ENCODE assay signal across 10 cellular contexts in the genomic region with DNA sequence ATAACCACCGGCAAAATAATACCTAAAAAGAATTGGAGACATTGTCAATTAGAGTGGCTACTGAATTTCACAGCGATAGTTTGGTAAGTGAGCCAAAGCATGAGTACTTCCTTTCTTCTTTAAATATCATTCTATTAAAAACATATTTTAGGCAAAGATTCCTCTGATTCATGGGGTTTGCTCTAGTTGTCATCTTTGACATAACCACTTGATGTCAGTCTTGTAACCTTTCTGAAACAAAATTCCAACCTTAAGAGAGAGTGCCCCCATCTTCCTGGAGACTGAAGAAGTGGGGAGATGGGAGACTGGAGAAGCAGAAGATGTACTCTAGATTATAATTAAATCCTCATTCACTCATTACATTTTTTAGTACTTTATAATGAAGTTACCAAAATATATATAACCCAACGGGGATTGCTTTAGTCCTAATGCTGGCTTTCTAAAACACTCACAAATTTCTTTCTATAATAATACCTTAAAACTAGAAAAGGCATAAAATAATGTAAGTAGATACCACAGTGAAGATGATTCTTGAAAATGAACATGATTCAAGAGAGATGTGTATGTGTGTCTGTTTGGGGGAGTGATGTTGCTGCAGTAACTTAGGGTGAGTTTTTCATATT.
A peak's percentile ranks its signal among the peaks of the same experiment; 100 is the strongest.
DNase-seq lines count a peak whose midpoint lies in the region; TF ChIP-seq lines count a peak whose summit lies in the region.
"Had no signal": no experiment of that assay in that cellular context is flagged by ENCODE, and none has a peak within 500 bp of the region (broad histone marks: within the 10 kb centered on the region; RNA-seq: fewer than 3 reads in every experiment).

No MANE protein-coding gene starts in this region.

- H3K27ac ChIP-seq in SK-N-SH (ENCODE audit: low read depth in 2 of 2, low read length in 1 of 2) (peak overlapping the region; percentile 65 to 73), tibial artery (peak overlapping the region; percentile 8 to 46)

- H3K9me3 ChIP-seq in SK-N-SH, result no peaks in the 10 kb centered on the region
- H3K9me3 ChIP-seq in tibial artery, result no peaks in the 10 kb centered on the region

- peak; percentile 27 for TF ChIP-seq CTCF in HFF-Myc (IDR thresholded peaks at IDR 0.05; ENCODE audit: low read depth, low read length, missing control alignments)
- TF ChIP-seq CTCF in SK-N-SH (IDR thresholded peaks at IDR 0.05), result peak; percentile 80
- TF ChIP-seq CTCF in glutamatergic neuron (IDR thresholded peaks at IDR 0.05; ENCODE audit: partially characterized antibody, unreplicated experiment), result peak; percentile 36
- TF ChIP-seq CTCF in tibial artery (IDR thresholded peaks at IDR 0.05), result peak; percentile 41 to 46

- no peak for TF ChIP-seq EP300 in SK-N-SH (IDR thresholded peaks at IDR 0.05; ENCODE audit: borderline replicate concordance in 1 of 2, low read depth in 1 of 2, low read length in 1 of 2)

- H3K27me3 ChIP-seq in SK-N-SH (ENCODE audit: insufficient read depth) (no peaks in the 10 kb centered on the region), tibial artery (no peaks in the 10 kb centered on the region)

- H3K36me3 ChIP-seq in SK-N-SH (replicated peaks in 1 of 2; ENCODE audit: control insufficient read depth in 1 of 2, insufficient read depth in 2 of 2, low read length in 1 of 2), result no peaks in the 10 kb centered on the region
- no peaks in the 10 kb centered on the region for H3K36me3 ChIP-seq in tibial artery

- H2AFZ ChIP-seq in SK-N-SH (ENCODE audit: low read depth), result peak overlapping the region; percentile 72

- DNase-seq in AG20443 (ENCODE audit: low spot score) (peak; percentile 37), HFF-Myc (ENCODE audit: extremely low read depth, low read depth) (peak; percentile 16), SK-N-SH (peak; percentile 11), glutamatergic neuron (no peak), tibial artery (no peak), DMS153 treated with DMSO at 0.1 percent for 48 hours (lab: John Stamatoyannopoulos, UW; ENCODE audit: unreplicated experiment) (no peak), immature natural killer cell (no peak)
- no peak for DNase-seq in activated T-cell treated with anti-CD3 and anti-CD28 coated beads, Interleukin-2, amount 50 U/mL, for 24 hours

- POLR2A ChIA-PET in SK-N-SH (lab: Yijun Ruan, JAX), result no interaction called here

- H3K4me3 Mint-ChIP-seq in glutamatergic neuron (ENCODE audit: unreplicated experiment), result no peak overlapping the region
- no peak overlapping the region for H3K4me3 Mint-ChIP-seq in activated T-cell treated with anti-CD3 and anti-CD28 coated beads, Interleukin-2, amount 50 U/mL, for 24 hours
- H3K4me3 Mint-ChIP-seq in immature natural killer cell, result no peak overlapping the region
- H3K4me3 Mint-ChIP-seq: dendritic cell treated with granulocyte-macrophage colony-stimulating factor and Interleukin-4, amounts not matched to agents 40 ng/mL and 50 ng/mL, for 4 days; stimulated activated naive CD8-positive, alpha-beta T cell treated with anti-CD3 and anti-CD28 coated beads, Interleukin-15, Interleukin-2, amounts not matched to agents 100 ng/mL and 50 ng/mL, for 24 hours had no signal

- H3F3A ChIP-seq in SK-N-SH (replicated peaks; ENCODE audit: insufficient read depth), result peaks cover 4% of the 10 kb centered on the region

- H3K27me3 Mint-ChIP-seq in glutamatergic neuron (ENCODE audit: unreplicated experiment) (no peaks in the 10 kb centered on the region), immature natural killer cell (ENCODE audit: low read depth in 3 of 3) (peaks cover 0 to 2% (median 0%) of the 10 kb centered on the region in 3 donors)
- peaks cover 6% of the 10 kb centered on the region for H3K27me3 Mint-ChIP-seq in activated T-cell treated with anti-CD3 and anti-CD28 coated beads, Interleukin-2, amount 50 U/mL, for 24 hours
- H3K27me3 Mint-ChIP-seq: dendritic cell treated with granulocyte-macrophage colony-stimulating factor and Interleukin-4, amounts not matched to agents 40 ng/mL and 50 ng/mL, for 4 days had no signal

- H3K9me3 Mint-ChIP-seq in glutamatergic neuron (ENCODE audit: unreplicated experiment), result no peaks in the 10 kb centered on the region
- no peaks in the 10 kb centered on the region for H3K9me3 Mint-ChIP-seq in activated T-cell treated with anti-CD3 and anti-CD28 coated beads, Interleukin-2, amount 50 U/mL, for 24 hours
- no peaks in the 10 kb centered on the region for H3K9me3 Mint-ChIP-seq in immature natural killer cell
- H3K9me3 Mint-ChIP-seq: dendritic cell treated with granulocyte-macrophage colony-stimulating factor and Interleukin-4, amounts not matched to agents 40 ng/mL and 50 ng/mL, for 4 days; stimulated activated naive CD8-positive, alpha-beta T cell treated with anti-CD3 and anti-CD28 coated beads, Interleukin-15, Interleukin-2, amounts not matched to agents 100 ng/mL and 50 ng/mL, for 24 hours had no signal

- H3K36me3 Mint-ChIP-seq in glutamatergic neuron (ENCODE audit: unreplicated experiment) (no peaks in the 10 kb centered on the region), immature natural killer cell (no peaks in the 10 kb centered on the region)
- no peaks in the 10 kb centered on the region for H3K36me3 Mint-ChIP-seq in activated T-cell treated with anti-CD3 and anti-CD28 coated beads, Interleukin-2, amount 50 U/mL, for 24 hours (ENCODE audit: low read depth)

- H3K4me2 ChIP-seq in SK-N-SH, result peak overlapping the region; percentile 54; the same call in 1 of the 2 replicates

- no peaks in the 10 kb centered on the region for H3K79me2 ChIP-seq in SK-N-SH (ENCODE audit: insufficient read depth)

- no peak overlapping the region for H3K27ac Mint-ChIP-seq in glutamatergic neuron (ENCODE audit: unreplicated experiment)
- no peak overlapping the region for H3K27ac Mint-ChIP-seq in activated T-cell treated with anti-CD3 and anti-CD28 coated beads, Interleukin-2, amount 50 U/mL, for 24 hours
- no peak overlapping the region for H3K27ac Mint-ChIP-seq in immature natural killer cell
- H3K27ac Mint-ChIP-seq: dendritic cell treated with granulocyte-macrophage colony-stimulating factor and Interleukin-4, amounts not matched to agents 40 ng/mL and 50 ng/mL, for 4 days; stimulated activated naive CD8-positive, alpha-beta T cell treated with anti-CD3 and anti-CD28 coated beads, Interleukin-15, Interleukin-2, amounts not matched to agents 100 ng/mL and 50 ng/mL, for 24 hours had no signal

- H3K9me2 ChIP-seq in SK-N-SH, result no peaks in the 10 kb centered on the region

- intact Hi-C loops in tibial artery (cut with DNase I; ENCODE audit: low total_unique reads), result no loop called here

- H3K4me3 ChIP-seq in HFF-Myc (replicated peaks; ENCODE audit: low read depth, low read length) (no peak overlapping the region), SK-N-SH (ENCODE audit: low read depth in 2 of 2, low read length in 1 of 2) (peak overlapping the region; percentile 15 to 18; a peak in 2 of 4 replicates), tibial artery (peak overlapping the region; percentile 15 to 26)

- peaks cover 4% of the 10 kb centered on the region for H3K4me1 Mint-ChIP-seq in glutamatergic neuron (ENCODE audit: low read depth, unreplicated experiment)
- H3K4me1 Mint-ChIP-seq in activated T-cell treated with anti-CD3 and anti-CD28 coated beads, Interleukin-2, amount 50 U/mL, for 24 hours (ENCODE audit: low read depth), result no peaks in the 10 kb centered on the region
- H3K4me1 Mint-ChIP-seq in immature natural killer cell, result no peaks in the 10 kb centered on the region

- CTCF ChIA-PET in SK-N-SH (lab: Yijun Ruan, JAX), result interaction anchor here (0.6 to 1.4 kb wide), 2 partner anchors 328 to 420 kb away, joined by 3 read pairs; no protein-coding TSS in a partner anchor

- peak overlapping the region; percentile 43; the same call in 1 of the 2 replicates for H3K9ac ChIP-seq in SK-N-SH

- WGBS in SK-N-SH (ENCODE audit: low lambda C conversion rate), result 35% methylated on average over 3 of the region's 3 CpGs

- H3K4me1 ChIP-seq in SK-N-SH (ENCODE audit: control insufficient read depth in 1 of 2, insufficient read depth in 2 of 2, low read depth in 1 of 2, low read length in 1 of 2) (peaks cover 4 to 16% of the 10 kb centered on the region in 2 experiments; a peak in 3 of 4 replicates), tibial artery (peaks cover 0 to 12% (median 0%) of the 10 kb centered on the region in 4 donors)

- no peaks in the 10 kb centered on the region for H4K20me1 ChIP-seq in SK-N-SH (ENCODE audit: insufficient read depth)

- peak; percentile 85 for TF ChIP-seq RAD21 in SK-N-SH (IDR thresholded peaks at IDR 0.05; ENCODE audit: low read length)

TF ChIP-seq in SK-N-SH, 30 proteins besides CTCF, POLR2A, EP300 and RAD21:
- peak; percentile 49; the same call in 1 of the 2 replicates for TF ChIP-seq TCF12 (IDR thresholded peaks at IDR 0.05)
- TF ChIP-seq FOXM1 (IDR thresholded peaks at IDR 0.05; ENCODE audit: low read depth), result no peak
- TF ChIP-seq SMC3 (IDR thresholded peaks at IDR 0.05; ENCODE audit: low read depth, low read length), result peak; percentile 79

Comparison
In these comparisons a context has a peak if more than half of its experiments do, and no peak if none do; other contexts are left out.
1. DNase-seq: peak in AG20443 (single experiment), HFF-Myc (single experiment) and SK-N-SH (single experiment); none in glutamatergic neuron (single experiment), tibial artery (0 of 2), DMS153 treated with DMSO at 0.1 percent for 48 hours (single experiment), activated T-cell treated with anti-CD3 and anti-CD28 coated beads, Interleukin-2, amount 50 U/mL, for 24 hours (single experiment) and immature natural killer cell (0 of 3).
2. CTCF ChIP-seq: peak in every context shown above with its lines; median percentile 80 in SK-N-SH; 44 in tibial artery; 36 in glutamatergic neuron; 27 in HFF-Myc.